ENCODE assay signal across 8 cellular contexts in genomic region chr19:49017666-49018351, GRCh38. TPM values are rescaled to one million over a fixed set of nuclear protein-coding genes. Genes with fewer than 3 reads are reported as not detected.
DNase-seq lines count a peak whose midpoint lies in the region; ATAC-seq and TF ChIP-seq lines count a peak whose summit lies in the region.

No MANE protein-coding gene starts in this region.

- no peak for TF ChIP-seq POLR2A in stomach (IDR thresholded peaks at IDR 0.05)

- H3K36me3 ChIP-seq in muscle layer of duodenum (ENCODE audit: control insufficient read depth in 1 of 2, insufficient read depth in 2 of 2, low read length in 2 of 2) (peaks cover 0 to 26% of the 10 kb centered on the region in 2 donors), stomach (peaks cover 0 to 38% (median 36%) of the 10 kb centered on the region in 4 donors)

- peak; percentile 80 for TF ChIP-seq CTCF in 22Rv1 (IDR thresholded peaks at IDR 0.05)
- peak in 2 of 7 experiments; percentile 34 to 41 for TF ChIP-seq CTCF in stomach (IDR thresholded peaks at IDR 0.05)

- H3K4me1 ChIP-seq in muscle layer of duodenum (ENCODE audit: control insufficient read depth in 1 of 2, insufficient read depth in 2 of 2, low read length in 2 of 2) (peaks cover 0 to 22% of the 10 kb centered on the region in 2 donors), stomach (peaks cover 22 to 27% (median 25%) of the 10 kb centered on the region in 4 donors)

- CTCF ChIA-PET in activated CD8-positive, alpha-beta memory T cell treated with anti-CD3 and anti-CD28 coated beads, Interleukin-2, amount 10 ng/mL, durations not matched to agents 7 days and 5 days (lab: Charles Lee), result interaction anchor here (0.7 to 5.6 kb wide), 10 partner anchors 9 to 96 kb away, joined by 3 to 47 read pairs (median 4); partner anchors contain the start of genes GYS1, LIN7B and RUVBL2

- peaks cover 34% of the 10 kb centered on the region for H3K4me1 Mint-ChIP-seq in activated CD8-positive, alpha-beta memory T cell treated with anti-CD3 and anti-CD28 coated beads, Interleukin-2, amount 10 ng/mL, durations not matched to agents 7 days and 5 days

- DNase-seq in NCI-H69 (lab: John Stamatoyannopoulos, UW) (peak; percentile 82), epidermal melanocyte (ENCODE audit: insufficient read length, low spot score) (peak; percentile 82), stomach (peak; percentile 53)
- DNase-seq in activated CD8-positive, alpha-beta memory T cell treated with anti-CD3 and anti-CD28 coated beads, Interleukin-2, amount 10 ng/mL, durations not matched to agents 7 days and 5 days, result peak; percentile 79

- no peak for TF ChIP-seq EP300 in stomach (IDR thresholded peaks at IDR 0.05)

- peaks cover 2% of the 10 kb centered on the region for H3K36me3 Mint-ChIP-seq in activated CD8-positive, alpha-beta memory T cell treated with anti-CD3 and anti-CD28 coated beads, Interleukin-2, amount 10 ng/mL, durations not matched to agents 7 days and 5 days

- H3K27ac ChIP-seq in 22Rv1 (peak overlapping the region; percentile 87), muscle layer of duodenum (ENCODE audit: low read length) (no peak overlapping the region), stomach (peak overlapping the region in 1 of 5 donors; percentile 32)

- H3K4me3 ChIP-seq in muscle layer of duodenum (ENCODE audit: low read depth in 1 of 2, low read length in 2 of 2), result peak overlapping the region; percentile 38 to 69
- H3K4me3 ChIP-seq in stomach, result peak overlapping the region; percentile 49 to 62 (median 50)

- no peaks in the 10 kb centered on the region for H3K9me3 ChIP-seq in muscle layer of duodenum (ENCODE audit: control insufficient read depth in 1 of 2, low read length in 2 of 2)
- no peaks in the 10 kb centered on the region for H3K9me3 ChIP-seq in stomach

- no peaks in the 10 kb centered on the region for H3K9me3 Mint-ChIP-seq in activated CD8-positive, alpha-beta memory T cell treated with anti-CD3 and anti-CD28 coated beads, Interleukin-2, amount 10 ng/mL, durations not matched to agents 7 days and 5 days (ENCODE audit: low read depth)

- intact Hi-C loops in stomach (cut with DNase I; ENCODE audit: low total_unique reads), result no loop called here

- peak; percentile 57 for ATAC-seq in GM19023 (IDR thresholded peaks at IDR 0.05; ENCODE audit: unreplicated experiment)
- peak; percentile 87 for ATAC-seq in activated CD8-positive, alpha-beta memory T cell treated with anti-CD3 and anti-CD28 coated beads, Interleukin-2, amount 10 ng/mL, durations not matched to agents 7 days and 5 days
- ATAC-seq in HG03196 (IDR thresholded peaks at IDR 0.05; ENCODE audit: unreplicated experiment), result no peak

- 0 to 1% (median 1%) methylated on average over 14 to 62 of the region's 62 CpGs for WGBS in stomach, 5 donors

- peaks cover 14% of the 10 kb centered on the region for H3K27me3 Mint-ChIP-seq in activated CD8-positive, alpha-beta memory T cell treated with anti-CD3 and anti-CD28 coated beads, Interleukin-2, amount 10 ng/mL, durations not matched to agents 7 days and 5 days

- no peak overlapping the region for H3K27ac Mint-ChIP-seq in activated CD8-positive, alpha-beta memory T cell treated with anti-CD3 and anti-CD28 coated beads, Interleukin-2, amount 10 ng/mL, durations not matched to agents 7 days and 5 days

- H3K4me3 Mint-ChIP-seq in activated CD8-positive, alpha-beta memory T cell treated with anti-CD3 and anti-CD28 coated beads, Interleukin-2, amount 10 ng/mL, durations not matched to agents 7 days and 5 days, result peak overlapping the region; percentile 65

- H3K27me3 ChIP-seq in muscle layer of duodenum (ENCODE audit: low read depth, low read length) (peaks cover 8% of the 10 kb centered on the region), stomach (peaks cover 0 to 46% (median 15%) of the 10 kb centered on the region in 3 donors)

RNA-seq across cellular contexts. Expression of gene LHB, which starts 0.9 kb away (rescaled TPM):
- not detected for total RNA-seq in activated CD8-positive, alpha-beta memory T cell treated with anti-CD3 and anti-CD28 coated beads, Interleukin-2, amount 10 ng/mL, durations not matched to agents 7 days and 5 days
- 1 to 10 TPM in 1 of 5 donors, not detected in 4; 8.4 TPM for total RNA-seq in stomach
- polyA plus RNA-seq in stomach, result 10 to 100 TPM in 2 of 3 donors, 1 to 10 TPM in 1; 3.8 to 45.8 (median 40.3) TPM

RNA-seq across cellular contexts. Expression of gene CGB3, which starts 6.3 kb away (rescaled TPM):
- total RNA-seq in activated CD8-positive, alpha-beta memory T cell treated with anti-CD3 and anti-CD28 coated beads, Interleukin-2, amount 10 ng/mL, durations not matched to agents 7 days and 5 days, result not detected
- total RNA-seq in stomach, result not detected
- polyA plus RNA-seq in stomach, result not detected

RNA-seq across cellular contexts. Expression of gene CGB2, which starts 13.9 kb away (rescaled TPM):
- total RNA-seq in activated CD8-positive, alpha-beta memory T cell treated with anti-CD3 and anti-CD28 coated beads, Interleukin-2, amount 10 ng/mL, durations not matched to agents 7 days and 5 days, result not detected
- total RNA-seq in stomach, result not detected
- not detected for polyA plus RNA-seq in stomach

RNA-seq across cellular contexts. Expression of gene CGB1, which starts 18.9 kb away (rescaled TPM):
- total RNA-seq in activated CD8-positive, alpha-beta memory T cell treated with anti-CD3 and anti-CD28 coated beads, Interleukin-2, amount 10 ng/mL, durations not matched to agents 7 days and 5 days, result not detected
- not detected for total RNA-seq in stomach
- not detected for polyA plus RNA-seq in stomach

RNA-seq across cellular contexts. Expression of gene RUVBL2, which starts 24.1 kb away (rescaled TPM):
- total RNA-seq in activated CD8-positive, alpha-beta memory T cell treated with anti-CD3 and anti-CD28 coated beads, Interleukin-2, amount 10 ng/mL, durations not matched to agents 7 days and 5 days, result 100 to 1,000 TPM; 124 to 125 TPM
- 10 to 100 TPM in 4 of 5 donors, under 1 TPM in 1; 0.58 to 96.0 (median 59.1) TPM for total RNA-seq in stomach
- 10 to 100 TPM; 55.3 to 69.2 (median 63.3) TPM for polyA plus RNA-seq in stomach
